ENCODE assay signal across 37 cellular contexts in the genomic region with DNA sequence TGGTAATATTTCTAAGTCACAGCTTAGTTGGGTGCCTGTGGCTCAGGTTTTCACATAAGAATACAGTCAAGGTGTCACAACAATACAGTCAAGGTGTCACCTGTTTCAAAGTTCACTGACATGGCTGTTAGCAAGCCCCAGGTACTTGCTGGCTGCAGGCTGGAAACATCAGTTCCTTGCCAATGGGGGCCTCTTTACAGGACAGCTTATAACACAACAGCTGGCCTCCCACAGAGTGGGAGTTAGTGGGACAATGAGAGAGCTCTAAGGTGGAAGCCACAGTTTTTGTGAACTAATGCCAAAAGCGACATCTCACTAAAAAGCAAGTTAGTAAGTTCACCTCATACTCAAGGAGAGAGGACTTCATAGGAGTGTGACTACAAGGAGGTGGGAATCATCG. TPM values are rescaled to one million over a fixed set of nuclear protein-coding genes. Genes with fewer than 3 reads are reported as not detected.
"Had no signal": no experiment of that assay in that cellular context is flagged by ENCODE, and none has a peak within 500 bp of the region (broad histone marks: within the 10 kb centered on the region; RNA-seq: fewer than 3 reads in every experiment).

No MANE protein-coding gene starts in this region.

- H3K4me1 ChIP-seq: ascending aorta had no signal

- H3K4me1 Mint-ChIP-seq: activated B cell treated with CpG ODN at 0.5 μM for 24 hours; activated CD4-positive, alpha-beta T cell treated with anti-CD3 and anti-CD28 coated beads, Interleukin-2, amount 10 ng/mL, durations not matched to agents 24 days and 14 days; activated naive CD4-positive, alpha-beta T cell treated with anti-CD3 and anti-CD28 coated beads, Interleukin-2, amount 10 ng/mL, durations not matched to agents 7 days and 5 days; activated naive CD4-positive, alpha-beta T cell treated with anti-CD3 and anti-CD28 coated beads, Interleukin-2, amount 50 U/mL, for 24 hours; activated naive CD8-positive, alpha-beta T cell treated with anti-CD3 and anti-CD28 coated beads, Interleukin-2, amount 10 ng/mL, durations not matched to agents 7 days and 5 days; activated naive CD8-positive, alpha-beta T cell treated with anti-CD3 and anti-CD28 coated beads, Interleukin-2, amount 50 U/mL, for 24 hours; activated T-helper 17 cell treated with anti-CD3 and anti-CD28 coated beads, Interleukin-2, amount 50 U/mL, for 72 hours; central memory CD8-positive, alpha-beta T cell had no signal

- H3K9me3 ChIP-seq: ascending aorta had no signal

- H3K4me3 Mint-ChIP-seq: activated B cell treated with CpG ODN at 0.5 μM for 24 hours; activated CD4-positive, alpha-beta memory T cell treated with anti-CD3 and anti-CD28 coated beads for 36 hours; activated CD4-positive, alpha-beta T cell treated with anti-CD3 and anti-CD28 coated beads, Interleukin-2, amount 10 ng/mL, durations not matched to agents 24 days and 14 days; activated CD8-positive, alpha-beta T cell treated with anti-CD3 and anti-CD28 coated beads for 36 hours; activated naive CD4-positive, alpha-beta T cell treated with anti-CD3 and anti-CD28 coated beads, Interleukin-2, amount 10 ng/mL, durations not matched to agents 7 days and 5 days; activated naive CD4-positive, alpha-beta T cell treated with anti-CD3 and anti-CD28 coated beads, Interleukin-2, amount 50 U/mL, for 24 hours; activated naive CD8-positive, alpha-beta T cell; activated naive CD8-positive, alpha-beta T cell treated with anti-CD3 and anti-CD28 coated beads, Interleukin-2, amount 10 ng/mL, durations not matched to agents 7 days and 5 days; activated naive CD8-positive, alpha-beta T cell treated with anti-CD3 and anti-CD28 coated beads, Interleukin-2, amount 50 U/mL, for 24 hours; activated T-cell treated with anti-CD3 and anti-CD28 coated beads, Interleukin-2, amount 50 U/mL, for 4 hours; activated T-cell treated with anti-CD3 and anti-CD28 coated beads, Interleukin-2, amount 50 U/mL, for 72 hours; activated T-helper 1 cell treated with anti-CD3 and anti-CD28 coated beads, Interleukin-12 subunit alpha, Interleukin-12 subunit beta, Interleukin-2, Interleukin-4 antibody, amounts not matched to agents 30 ng/mL and 10 ng/mL and 1 ng/mL, durations not matched to agents 14 hours and 24 hours and 36 hours; activated T-helper 17 cell treated with anti-CD3 and anti-CD28 coated beads, Interleukin-2, amount 50 U/mL, for 72 hours; brain; central memory CD8-positive, alpha-beta T cell; T-helper 1 cell treated with Interleukin-12 subunit alpha and Interleukin-12 subunit beta and Interleukin-4 antibody, amounts not matched to agents 30 μg/mL and 1 μg/mL, for 36 hours; T-helper 2 cell treated with Interferon-gamma antibody and Interleukin-4, amounts not matched to agents 5 μg/mL and 100 μg/mL, for 36 hours had no signal

- H3K27ac Mint-ChIP-seq: activated B cell treated with CpG ODN at 0.5 μM for 24 hours; activated CD4-positive, alpha-beta memory T cell treated with anti-CD3 and anti-CD28 coated beads for 36 hours; activated CD4-positive, alpha-beta T cell treated with anti-CD3 and anti-CD28 coated beads, Interleukin-2, amount 10 ng/mL, durations not matched to agents 24 days and 14 days; activated CD8-positive, alpha-beta T cell treated with anti-CD3 and anti-CD28 coated beads for 36 hours; activated naive CD4-positive, alpha-beta T cell treated with anti-CD3 and anti-CD28 coated beads, Interleukin-2, amount 10 ng/mL, durations not matched to agents 7 days and 5 days; activated naive CD4-positive, alpha-beta T cell treated with anti-CD3 and anti-CD28 coated beads, Interleukin-2, amount 50 U/mL, for 24 hours; activated naive CD8-positive, alpha-beta T cell; activated naive CD8-positive, alpha-beta T cell treated with anti-CD3 and anti-CD28 coated beads, Interleukin-2, amount 10 ng/mL, durations not matched to agents 7 days and 5 days; activated naive CD8-positive, alpha-beta T cell treated with anti-CD3 and anti-CD28 coated beads, Interleukin-2, amount 50 U/mL, for 24 hours; activated T-cell treated with anti-CD3 and anti-CD28 coated beads, Interleukin-2, amount 50 U/mL, for 72 hours; activated T-helper 1 cell treated with anti-CD3 and anti-CD28 coated beads, Interleukin-12 subunit alpha, Interleukin-12 subunit beta, Interleukin-2, Interleukin-4 antibody, amounts not matched to agents 30 ng/mL and 10 ng/mL and 1 ng/mL, durations not matched to agents 14 hours and 24 hours and 36 hours; activated T-helper 17 cell treated with anti-CD3 and anti-CD28 coated beads, Interleukin-2, amount 50 U/mL, for 72 hours; brain; T-helper 1 cell treated with Interleukin-12 subunit alpha and Interleukin-12 subunit beta and Interleukin-4 antibody, amounts not matched to agents 30 μg/mL and 1 μg/mL, for 36 hours; T-helper 2 cell treated with Interferon-gamma antibody and Interleukin-4, amounts not matched to agents 5 μg/mL and 100 μg/mL, for 36 hours had no signal

- H3K4me3 ChIP-seq: ascending aorta, cardiac muscle cell had no signal

- H3K27ac ChIP-seq: ascending aorta, cardiac muscle cell, VCaP had no signal

- H3K36me3 Mint-ChIP-seq: activated CD4-positive, alpha-beta memory T cell treated with anti-CD3 and anti-CD28 coated beads for 36 hours; activated naive CD4-positive, alpha-beta T cell treated with anti-CD3 and anti-CD28 coated beads, Interleukin-2, amount 10 ng/mL, durations not matched to agents 7 days and 5 days; activated naive CD4-positive, alpha-beta T cell treated with anti-CD3 and anti-CD28 coated beads, Interleukin-2, amount 50 U/mL, for 24 hours; activated naive CD8-positive, alpha-beta T cell; activated naive CD8-positive, alpha-beta T cell treated with anti-CD3 and anti-CD28 coated beads, Interleukin-2, amount 10 ng/mL, durations not matched to agents 7 days and 5 days; brain had no signal

- H3K36me3 ChIP-seq: ascending aorta, cardiac muscle cell had no signal

- DNase-seq: activated B cell treated with CpG ODN at 0.5 μM for 24 hours; activated CD4-positive, alpha-beta memory T cell treated with anti-CD3 and anti-CD28 coated beads for 36 hours; activated CD4-positive, alpha-beta T cell treated with anti-CD3 and anti-CD28 coated beads for 4 hours; activated CD4-positive, alpha-beta T cell treated with anti-CD3 and anti-CD28 coated beads, Interleukin-2, amount 10 ng/mL, durations not matched to agents 24 days and 14 days; activated CD4-positive, alpha-beta T cell treated with anti-CD3 and anti-CD28 coated beads, Interleukin-2, amount 50 U/mL, for 1 hour; activated CD4-positive, alpha-beta T cell treated with anti-CD3 and anti-CD28 coated beads, Interleukin-2, amount 50 U/mL, for 4 hours; activated CD4-positive, CD25-positive, alpha-beta regulatory T cell treated with anti-CD3 and anti-CD28 coated beads, Interleukin-2, amount 50 U/mL, for 72 hours; activated CD8-positive, alpha-beta memory T cell treated with anti-CD3 and anti-CD28 coated beads, Interleukin-2, amount 50 U/mL, for 4 hours; activated CD8-positive, alpha-beta T cell treated with anti-CD3 and anti-CD28 coated beads for 36 hours; activated effector memory CD4-positive, alpha-beta T cell treated with anti-CD3 and anti-CD28 coated beads, Interleukin-2, amount 50 U/mL, for 16 hours; activated gamma-delta T cell treated with Interleukin-2 at 50 U/mL for 16 hours; activated naive CD4-positive, alpha-beta T cell; activated naive CD4-positive, alpha-beta T cell treated with anti-CD3 and anti-CD28 coated beads, Interleukin-2, amount 10 ng/mL, durations not matched to agents 7 days and 5 days; activated naive CD8-positive, alpha-beta T cell treated with anti-CD3 and anti-CD28 coated beads, Interleukin-2, amount 10 ng/mL, durations not matched to agents 7 days and 5 days; activated naive CD8-positive, alpha-beta T cell treated with anti-CD3 and anti-CD28 coated beads, Interleukin-2, amount 50 U/mL, for 24 hours; activated T-cell treated with anti-CD3 and anti-CD28 coated beads for 4 hours; activated T-cell treated with anti-CD3 and anti-CD28 coated beads, Interleukin-2, amount 50 U/mL, for 1 hour; activated T-cell treated with anti-CD3 and anti-CD28 coated beads, Interleukin-2, amount 50 U/mL, for 4 hours; activated T-cell treated with anti-CD3 and anti-CD28 coated beads, Interleukin-2, amount 50 U/mL, for 72 hours; amygdala; anterior cingulate cortex; caudate nucleus; cerebellar nuclear complex; T-helper 1 cell; T-helper 2 cell; T-helper 9 cell had no signal

- H3K27me3 ChIP-seq: ascending aorta, cardiac muscle cell had no signal

- H3K9me3 Mint-ChIP-seq: activated B cell treated with CpG ODN at 0.5 μM for 24 hours; activated CD4-positive, alpha-beta memory T cell treated with anti-CD3 and anti-CD28 coated beads for 36 hours; activated CD8-positive, alpha-beta T cell treated with anti-CD3 and anti-CD28 coated beads for 36 hours; activated naive CD4-positive, alpha-beta T cell treated with anti-CD3 and anti-CD28 coated beads, Interleukin-2, amount 10 ng/mL, durations not matched to agents 7 days and 5 days; activated naive CD4-positive, alpha-beta T cell treated with anti-CD3 and anti-CD28 coated beads, Interleukin-2, amount 50 U/mL, for 24 hours; activated naive CD8-positive, alpha-beta T cell treated with anti-CD3 and anti-CD28 coated beads, Interleukin-2, amount 50 U/mL, for 24 hours; activated T-cell treated with anti-CD3 and anti-CD28 coated beads, Interleukin-2, amount 50 U/mL, for 4 hours; activated T-helper 1 cell treated with anti-CD3 and anti-CD28 coated beads, Interleukin-12 subunit alpha, Interleukin-12 subunit beta, Interleukin-2, Interleukin-4 antibody, amounts not matched to agents 30 ng/mL and 10 ng/mL and 1 ng/mL, durations not matched to agents 14 hours and 24 hours and 36 hours; activated T-helper 17 cell treated with anti-CD3 and anti-CD28 coated beads, Interleukin-2, amount 50 U/mL, for 72 hours; central memory CD8-positive, alpha-beta T cell; T-helper 1 cell treated with Interleukin-12 subunit alpha and Interleukin-12 subunit beta and Interleukin-4 antibody, amounts not matched to agents 30 μg/mL and 1 μg/mL, for 36 hours; T-helper 2 cell treated with Interferon-gamma antibody and Interleukin-4, amounts not matched to agents 5 μg/mL and 100 μg/mL, for 36 hours had no signal

RNA-seq across cellular contexts. Expression of gene GPR156, which starts 45.4 kb away (rescaled TPM):
- total RNA-seq: activated CD4-positive, alpha-beta memory T cell treated with anti-CD3 and anti-CD28 coated beads for 36 hours; activated CD4-positive, alpha-beta T cell treated with anti-CD3 and anti-CD28 coated beads, Interleukin-2, amount 10 ng/mL, durations not matched to agents 24 days and 14 days; activated CD8-positive, alpha-beta T cell treated with anti-CD3 and anti-CD28 coated beads for 36 hours; activated naive CD8-positive, alpha-beta T cell treated with anti-CD3 and anti-CD28 coated beads, Interleukin-2, amount 10 ng/mL, durations not matched to agents 7 days and 5 days; activated T-cell treated with anti-CD3 and anti-CD28 coated beads, Interleukin-2, amount 50 U/mL, for 72 hours; ascending aorta had no signal
- polyA plus RNA-seq: cardiac muscle cell had no signal
